In genomic region chr9:14075218-14075617, GRCh38 we compare ENCODE assay signal across 20 cellular contexts.
DNase-seq lines count a peak whose midpoint lies in the region; ATAC-seq lines count a peak whose summit lies in the region.
"Had no signal": no experiment of that assay in that cellular context is flagged by ENCODE, and none has a peak within 500 bp of the region (broad histone marks: within the 10 kb centered on the region; RNA-seq: fewer than 3 reads in every experiment).

No MANE protein-coding gene starts in this region.

- ATAC-seq in esophagus mucosa (peak; percentile 49), GM18519 (IDR thresholded peaks at IDR 0.05; ENCODE audit: low FRiP score, unreplicated experiment) (no peak)
- ATAC-seq: GM23338, K562, T-cell had no signal

- peak; percentile 20 for DNase-seq in DMS153 (lab: John Stamatoyannopoulos, UW)
- DNase-seq in DMS153 treated with DMSO at 0.1 percent for 48 hours (lab: John Stamatoyannopoulos, UW; ENCODE audit: unreplicated experiment), result no peak
- peak; percentile 44 for DNase-seq in NCI-H1105 (lab: John Stamatoyannopoulos, UW)
- DNase-seq in NCI-H526 (lab: John Stamatoyannopoulos, UW), result peak; percentile 86 to 94
- no peak for DNase-seq in superior temporal gyrus (ENCODE audit: extremely low spot score)
- DNase-seq in amniotic stem cell (lab: John Stamatoyannopoulos, UW), result no peak
- DNase-seq: BE2C; CD4-positive, alpha-beta memory T cell; DND-41; MV-4-11; NCI-H1694 treated with DMSO at 0.1 percent for 48 hours; NCI-H226; SHP77; SK-N-SH; T-cell; T-helper 9 cell had no signal

Comparison
In these comparisons a context has a peak if more than half of its experiments do, and no peak if none do; other contexts are left out.
1. DNase-seq: peak in DMS153 (single experiment), NCI-H1105 (single experiment) and NCI-H526 (2 of 2); none in DMS153 treated with DMSO at 0.1 percent for 48 hours (single experiment), superior temporal gyrus (single experiment) and amniotic stem cell (single experiment).